1 cellular context compared by ENCODE assay signal in genomic region chr1:182680408-182680807, GRCh38.
TF ChIP-seq lines count a peak whose summit lies in the region.

No MANE protein-coding gene starts in this region.

TF ChIP-seq in K562, 482 proteins besides CTCF, POLR2A, EP300 and RAD21:
- TF ChIP-seq DACH1 (IDR thresholded peaks at IDR 0.05; ENCODE audit: partially characterized antibody): no peak
- peak; percentile 66; the same call in 1 of the 2 replicates for TF ChIP-seq ZNF24 (IDR thresholded peaks at IDR 0.05)
